Comparison of ENCODE assay signal across 8 cellular contexts in the genomic region with DNA sequence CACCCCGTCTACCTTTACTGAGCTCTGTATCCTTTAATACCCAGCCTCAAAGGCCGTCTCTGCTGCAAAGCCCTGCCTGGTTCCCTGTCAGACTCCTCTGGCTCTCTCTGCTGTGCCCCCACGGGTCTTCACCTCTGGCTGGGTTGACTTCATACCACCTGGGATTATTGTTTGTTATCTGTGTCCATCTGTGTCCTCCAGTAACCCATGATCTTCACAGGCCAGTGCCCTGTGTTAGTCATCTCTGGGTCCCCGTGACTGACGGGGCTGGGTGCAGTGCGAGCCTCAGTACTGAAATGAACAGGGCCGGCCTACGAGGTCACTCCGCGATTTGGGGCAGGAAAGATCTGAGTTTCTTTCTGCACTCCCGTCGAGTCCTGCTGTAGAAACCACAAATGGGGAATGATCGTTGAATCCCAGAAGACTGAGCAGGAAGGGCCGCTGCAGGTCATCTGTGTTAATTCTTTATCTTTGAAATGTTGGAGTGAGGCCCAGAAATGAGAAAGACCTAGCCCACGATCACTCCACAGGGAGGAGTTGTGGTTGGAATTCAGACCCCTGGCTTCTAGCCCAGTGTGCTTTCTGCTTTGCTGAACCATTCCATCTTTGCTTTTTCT. TPM values are rescaled to one million over a fixed set of nuclear protein-coding genes. Genes with fewer than 3 reads are reported as not detected.
DNase-seq lines count a peak whose midpoint lies in the region; ATAC-seq, FAIRE-seq and TF ChIP-seq lines count a peak whose summit lies in the region.

No MANE protein-coding gene starts in this region.

- no peak for TF ChIP-seq POLR2A in breast epithelium (IDR thresholded peaks at IDR 0.05)

- CTCF ChIA-PET in activated CD4-positive, alpha-beta T cell treated with anti-CD3 and anti-CD28 coated beads for 36 hours (lab: Charles Lee), result interaction anchor here (0.7 to 2.6 kb wide), 3 partner anchors 30 to 36 kb away, joined by 3 to 7 read pairs (median 3); no protein-coding TSS in a partner anchor
- CTCF ChIA-PET in activated CD4-positive, alpha-beta memory T cell treated with anti-CD3 and anti-CD28 coated beads, Interleukin-2, amount 10 ng/mL, durations not matched to agents 7 days and 5 days (lab: Charles Lee), result interaction anchor here (3.0 kb wide), 1 partner anchor 30 kb away, joined by 10 read pairs; no protein-coding TSS in a partner anchor

- no peak overlapping the region for H3K4me3 Mint-ChIP-seq in activated CD4-positive, alpha-beta T cell treated with anti-CD3 and anti-CD28 coated beads for 36 hours
- no peak overlapping the region for H3K4me3 Mint-ChIP-seq in activated CD4-positive, alpha-beta memory T cell treated with anti-CD3 and anti-CD28 coated beads, Interleukin-2, amount 10 ng/mL, durations not matched to agents 7 days and 5 days

- no peaks in the 10 kb centered on the region for H3K9me3 Mint-ChIP-seq in activated CD4-positive, alpha-beta T cell treated with anti-CD3 and anti-CD28 coated beads for 36 hours (ENCODE audit: low read depth)
- no peaks in the 10 kb centered on the region for H3K9me3 Mint-ChIP-seq in activated CD4-positive, alpha-beta memory T cell treated with anti-CD3 and anti-CD28 coated beads, Interleukin-2, amount 10 ng/mL, durations not matched to agents 7 days and 5 days

- POLR2A ChIA-PET in activated CD4-positive, alpha-beta T cell treated with anti-CD3 and anti-CD28 coated beads for 36 hours (lab: Charles Lee), result no interaction called here
- POLR2A ChIA-PET in activated CD4-positive, alpha-beta memory T cell treated with anti-CD3 and anti-CD28 coated beads, Interleukin-2, amount 10 ng/mL, durations not matched to agents 7 days and 5 days (lab: Charles Lee), result no interaction called here

- no peaks in the 10 kb centered on the region for H3K27me3 ChIP-seq in breast epithelium

- FAIRE-seq in HTR-8/SVneo (lab: Jason Lieb, UNC), result peak; percentile 71

- DNase-seq in A172 (ENCODE audit: low spot score) (peak; percentile 98), HTR-8/SVneo (ENCODE audit: insufficient read length, low spot score) (peak; percentile 72), breast epithelium (ENCODE audit: low spot score in 2 of 2) (no peak), lung microvascular endothelial cell (ENCODE audit: low read depth in 2 of 2) (peak; percentile 58 to 79), D341Med (ENCODE audit: low spot score) (no peak)
- no peak for DNase-seq in activated CD4-positive, alpha-beta T cell treated with anti-CD3 and anti-CD28 coated beads for 36 hours
- no peak for DNase-seq in activated CD4-positive, alpha-beta memory T cell treated with anti-CD3 and anti-CD28 coated beads, Interleukin-2, amount 10 ng/mL, durations not matched to agents 7 days and 5 days

- H3K27ac Mint-ChIP-seq in activated CD4-positive, alpha-beta T cell treated with anti-CD3 and anti-CD28 coated beads for 36 hours, result no peak overlapping the region
- no peak overlapping the region for H3K27ac Mint-ChIP-seq in activated CD4-positive, alpha-beta memory T cell treated with anti-CD3 and anti-CD28 coated beads, Interleukin-2, amount 10 ng/mL, durations not matched to agents 7 days and 5 days

- TF ChIP-seq CTCF in breast epithelium (IDR thresholded peaks at IDR 0.05), result no peak

- no peak for ATAC-seq in activated CD4-positive, alpha-beta T cell treated with anti-CD3 and anti-CD28 coated beads for 36 hours
- ATAC-seq in HG03442 (IDR thresholded peaks at IDR 0.05; ENCODE audit: unreplicated experiment), result no peak

- H3K36me3 Mint-ChIP-seq in activated CD4-positive, alpha-beta T cell treated with anti-CD3 and anti-CD28 coated beads for 36 hours (ENCODE audit: low read depth), result no peaks in the 10 kb centered on the region
- no peaks in the 10 kb centered on the region for H3K36me3 Mint-ChIP-seq in activated CD4-positive, alpha-beta memory T cell treated with anti-CD3 and anti-CD28 coated beads, Interleukin-2, amount 10 ng/mL, durations not matched to agents 7 days and 5 days (ENCODE audit: low read depth)

- peak overlapping the region; percentile 71 to 90 for H3K27ac ChIP-seq in breast epithelium

- peak overlapping the region in 1 of 3 donors; percentile 36 for H3K4me3 ChIP-seq in breast epithelium

- H3K36me3 ChIP-seq in breast epithelium, result no peaks in the 10 kb centered on the region

- H3K4me1 ChIP-seq in breast epithelium, result no peaks in the 10 kb centered on the region

- peaks cover 14% of the 10 kb centered on the region for H3K27me3 Mint-ChIP-seq in activated CD4-positive, alpha-beta T cell treated with anti-CD3 and anti-CD28 coated beads for 36 hours
- peaks cover 11% of the 10 kb centered on the region for H3K27me3 Mint-ChIP-seq in activated CD4-positive, alpha-beta memory T cell treated with anti-CD3 and anti-CD28 coated beads, Interleukin-2, amount 10 ng/mL, durations not matched to agents 7 days and 5 days

- H3K4me1 Mint-ChIP-seq in activated CD4-positive, alpha-beta T cell treated with anti-CD3 and anti-CD28 coated beads for 36 hours, result no peaks in the 10 kb centered on the region
- H3K4me1 Mint-ChIP-seq in activated CD4-positive, alpha-beta memory T cell treated with anti-CD3 and anti-CD28 coated beads, Interleukin-2, amount 10 ng/mL, durations not matched to agents 7 days and 5 days, result no peaks in the 10 kb centered on the region

- intact Hi-C loops in breast epithelium (cut with DNase I; ENCODE audit: low total_unique reads), result no loop called here
- intact Hi-C loops in activated CD4-positive, alpha-beta T cell treated with anti-CD3 and anti-CD28 coated beads for 36 hours (cut with DNase I, micrococcal nuclease), result no loop called here

- no peaks in the 10 kb centered on the region for H3K9me3 ChIP-seq in breast epithelium

RNA-seq across cellular contexts. Expression of a gene that starts 12.3 kb away (rescaled TPM):
- 5.6 and 6.0 TPM in 2 replicates for total RNA-seq in A172 (2014; rRNA removed; shearing (Covaris generic))
- 10 to 100 TPM in 2 of 3 donors, 1 to 10 TPM in 1; 6.3 to 17.7 (median 11.2) TPM for total RNA-seq in breast epithelium
- total RNA-seq in lung microvascular endothelial cell, result 0.60 and 0.65 TPM in 2 replicates
- under 1 TPM; 0.33 to 0.48 TPM for total RNA-seq in activated CD4-positive, alpha-beta T cell treated with anti-CD3 and anti-CD28 coated beads for 36 hours
- under 1 TPM; 0.05 to 0.08 TPM for total RNA-seq in activated CD4-positive, alpha-beta memory T cell treated with anti-CD3 and anti-CD28 coated beads, Interleukin-2, amount 10 ng/mL, durations not matched to agents 7 days and 5 days

Comparison
In these comparisons a context has a peak if more than half of its experiments do, and no peak if none do; other contexts are left out.
1. DNase-seq: peak in A172 (single experiment), HTR-8/SVneo (single experiment) and lung microvascular endothelial cell (2 of 2); none in breast epithelium (0 of 2), D341Med (single experiment), activated CD4-positive, alpha-beta T cell treated with anti-CD3 and anti-CD28 coated beads for 36 hours (single experiment) and activated CD4-positive, alpha-beta memory T cell treated with anti-CD3 and anti-CD28 coated beads, Interleukin-2, amount 10 ng/mL, durations not matched to agents 7 days and 5 days (single experiment).